ENCODE assay signal across 18 cellular contexts in the genomic region with DNA sequence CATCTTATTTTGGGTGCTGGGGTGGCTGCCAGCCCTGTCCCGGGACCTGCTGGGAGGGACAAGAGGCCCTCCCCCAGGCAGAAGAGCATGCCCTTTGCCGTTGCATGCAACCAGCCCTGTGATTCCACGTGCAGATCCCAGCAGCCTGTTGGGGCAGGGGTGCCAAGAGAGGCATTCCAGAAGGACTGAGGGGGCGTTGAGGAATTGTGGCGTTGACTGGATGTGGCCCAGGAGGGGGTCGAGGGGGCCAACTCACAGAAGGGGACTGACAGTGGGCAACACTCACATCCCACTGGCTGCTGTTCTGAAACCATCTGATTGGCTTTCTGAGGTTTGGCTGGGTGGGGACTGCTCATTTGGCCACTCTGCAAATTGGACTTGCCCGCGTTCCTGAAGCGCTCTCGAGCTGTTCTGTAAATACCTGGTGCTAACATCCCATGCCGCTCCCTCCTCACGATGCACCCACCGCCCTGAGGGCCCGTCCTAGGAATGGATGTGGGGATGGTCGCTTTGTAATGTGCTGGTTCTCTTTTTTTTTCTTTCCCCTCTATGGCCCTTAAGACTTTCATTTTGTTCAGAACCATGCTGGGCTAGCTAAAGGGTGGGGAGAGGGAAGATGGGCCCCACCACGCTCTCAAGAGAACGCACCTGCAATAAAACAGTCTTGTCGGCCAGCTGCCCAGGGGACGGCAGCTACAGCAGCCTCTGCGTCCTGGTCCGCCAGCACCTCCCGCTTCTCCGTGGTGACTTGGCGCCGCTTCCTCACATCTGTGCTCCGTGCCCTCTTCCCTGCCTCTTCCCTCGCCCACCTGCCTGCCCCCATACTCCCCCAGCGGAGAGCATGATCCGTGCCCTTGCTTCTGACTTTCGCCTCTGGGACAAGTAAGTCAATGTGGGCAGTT. TPM values are rescaled to one million over a fixed set of nuclear protein-coding genes. Genes with fewer than 3 reads are reported as not detected.
DNase-seq lines count a peak whose midpoint lies in the region; ATAC-seq and TF ChIP-seq lines count a peak whose summit lies in the region.
"Had no signal": no experiment of that assay in that cellular context is flagged by ENCODE, and none has a peak within 500 bp of the region (broad histone marks: within the 10 kb centered on the region; RNA-seq: fewer than 3 reads in every experiment).

No MANE protein-coding gene starts in this region.

- no peaks in the 10 kb centered on the region for H3K9me3 ChIP-seq in Panc1 (ENCODE audit: control insufficient read depth, insufficient read depth, low read depth, low read length)

- no peaks in the 10 kb centered on the region for H3K4me1 ChIP-seq in Panc1 (ENCODE audit: control insufficient read depth, insufficient read depth, low read length)

- intact Hi-C loops in Panc1 (cut with micrococcal nuclease; ENCODE audit: unreplicated experiment): no loop called here
- intact Hi-C loops in left ventricle myocardium superior (cut with micrococcal nuclease): no loop called here

- H3K36me3 ChIP-seq in Panc1 (ENCODE audit: control insufficient read depth, insufficient read depth, low read length): peaks cover 5% of the 10 kb centered on the region

- H3K27ac Mint-ChIP-seq in activated naive CD4-positive, alpha-beta T cell treated with anti-CD3 and anti-CD28 coated beads, Interleukin-2, amount 10 ng/mL, durations not matched to agents 7 days and 5 days: no peak overlapping the region
- H3K27ac Mint-ChIP-seq in stimulated activated naive B cell treated with anti-CD40 and anti-IgM and Interleukin-4, amounts not matched to agents 10 μg/mL and 1 μg/mL and 100 μg/mL, for 72 hours: peak overlapping the region; percentile 4
- no peak overlapping the region for H3K27ac Mint-ChIP-seq in stimulated activated effector memory CD8-positive, alpha-beta T cell treated with anti-CD3 and anti-CD28 coated beads, Interleukin-12 subunit alpha, Interleukin-12 subunit beta, amount 100 ng/mL, for 72 hours

- TSS peak; percentile 92 for BruUV-seq in Panc1 (replicated peaks; lab: Mats Ljungman, UMichigan)

- CTCF ChIA-PET in activated naive CD4-positive, alpha-beta T cell treated with anti-CD3 and anti-CD28 coated beads, Interleukin-2, amount 10 ng/mL, durations not matched to agents 7 days and 5 days (lab: Charles Lee): interaction anchor here (0.6 to 8.9 kb wide), 3 partner anchors 53 to 600 kb away, joined by 3 to 147 read pairs (median 3); a partner anchor contains a TSS
- CTCF ChIA-PET in Panc1 (lab: Charles Lee): no interaction called here

- H3K27me3 Mint-ChIP-seq in activated naive CD4-positive, alpha-beta T cell treated with anti-CD3 and anti-CD28 coated beads, Interleukin-2, amount 10 ng/mL, durations not matched to agents 7 days and 5 days: no peaks in the 10 kb centered on the region
- no peaks in the 10 kb centered on the region for H3K27me3 Mint-ChIP-seq in stimulated activated naive B cell treated with anti-CD40 and anti-IgM and Interleukin-4, amounts not matched to agents 10 μg/mL and 1 μg/mL and 100 μg/mL, for 72 hours

- POLR2A ChIA-PET in Panc1 (lab: Charles Lee): no interaction called here

- ATAC-seq in Panc1: no peak
- no peak for ATAC-seq in left ventricle myocardium superior
- no peak for ATAC-seq in stimulated activated naive B cell treated with anti-CD40 and anti-IgM and Interleukin-4, amounts not matched to agents 10 μg/mL and 1 μg/mL and 100 μg/mL, for 72 hours (replicated peaks)
- no peak for ATAC-seq in stimulated activated effector memory CD8-positive, alpha-beta T cell treated with anti-CD3 and anti-CD28 coated beads, Interleukin-12 subunit alpha, Interleukin-12 subunit beta, amount 100 ng/mL, for 72 hours

- H3K36me3 Mint-ChIP-seq in activated naive CD4-positive, alpha-beta T cell treated with anti-CD3 and anti-CD28 coated beads, Interleukin-2, amount 10 ng/mL, durations not matched to agents 7 days and 5 days: peaks cover 54% of the 10 kb centered on the region
- peaks cover 55 to 69% of the 10 kb centered on the region in 2 donors for H3K36me3 Mint-ChIP-seq in stimulated activated naive B cell treated with anti-CD40 and anti-IgM and Interleukin-4, amounts not matched to agents 10 μg/mL and 1 μg/mL and 100 μg/mL, for 72 hours
- peaks cover 77% of the 10 kb centered on the region for H3K36me3 Mint-ChIP-seq in stimulated activated effector memory CD8-positive, alpha-beta T cell treated with anti-CD3 and anti-CD28 coated beads, Interleukin-12 subunit alpha, Interleukin-12 subunit beta, amount 100 ng/mL, for 72 hours

- H3K9me3 Mint-ChIP-seq in activated naive CD4-positive, alpha-beta T cell treated with anti-CD3 and anti-CD28 coated beads, Interleukin-2, amount 10 ng/mL, durations not matched to agents 7 days and 5 days: no peaks in the 10 kb centered on the region
- H3K9me3 Mint-ChIP-seq in stimulated activated naive B cell treated with anti-CD40 and anti-IgM and Interleukin-4, amounts not matched to agents 10 μg/mL and 1 μg/mL and 100 μg/mL, for 72 hours: no peaks in the 10 kb centered on the region
- no peaks in the 10 kb centered on the region for H3K9me3 Mint-ChIP-seq in stimulated activated effector memory CD8-positive, alpha-beta T cell treated with anti-CD3 and anti-CD28 coated beads, Interleukin-12 subunit alpha, Interleukin-12 subunit beta, amount 100 ng/mL, for 72 hours
- H3K9me3 Mint-ChIP-seq: activated T-helper 2 cell treated with anti-CD3 and anti-CD28 coated beads, Interferon-gamma antibody, Interleukin-2, Interleukin-4, amounts not matched to agents 10 μg/mL and 5 μg/mL and 100 μg/mL, durations not matched to agents 14 hours and 24 hours and 36 hours had no signal

- H3K4me1 Mint-ChIP-seq in activated naive CD4-positive, alpha-beta T cell treated with anti-CD3 and anti-CD28 coated beads, Interleukin-2, amount 10 ng/mL, durations not matched to agents 7 days and 5 days: peaks cover 76% of the 10 kb centered on the region
- peaks cover 47 to 49% of the 10 kb centered on the region in 2 donors for H3K4me1 Mint-ChIP-seq in stimulated activated naive B cell treated with anti-CD40 and anti-IgM and Interleukin-4, amounts not matched to agents 10 μg/mL and 1 μg/mL and 100 μg/mL, for 72 hours
- H3K4me1 Mint-ChIP-seq in stimulated activated effector memory CD8-positive, alpha-beta T cell treated with anti-CD3 and anti-CD28 coated beads, Interleukin-12 subunit alpha, Interleukin-12 subunit beta, amount 100 ng/mL, for 72 hours: peaks cover 67% of the 10 kb centered on the region

- H3K4me3 Mint-ChIP-seq in activated naive CD4-positive, alpha-beta T cell treated with anti-CD3 and anti-CD28 coated beads, Interleukin-2, amount 10 ng/mL, durations not matched to agents 7 days and 5 days: no peak overlapping the region
- H3K4me3 Mint-ChIP-seq in stimulated activated naive B cell treated with anti-CD40 and anti-IgM and Interleukin-4, amounts not matched to agents 10 μg/mL and 1 μg/mL and 100 μg/mL, for 72 hours: peak overlapping the region in 1 of 2 donors; percentile 6
- no peak overlapping the region for H3K4me3 Mint-ChIP-seq in stimulated activated effector memory CD8-positive, alpha-beta T cell treated with anti-CD3 and anti-CD28 coated beads, Interleukin-12 subunit alpha, Interleukin-12 subunit beta, amount 100 ng/mL, for 72 hours

- H3K27me3 ChIP-seq in Panc1 (ENCODE audit: control insufficient read depth, insufficient read depth, low read length): no peaks in the 10 kb centered on the region

- H3K27ac ChIP-seq in Panc1 (ENCODE audit: low read length): no peak overlapping the region
- H3K27ac ChIP-seq: epithelial cell of prostate, WERI-Rb-1 had no signal

- in situ Hi-C loops in Panc1 (cut with HindIII; ENCODE audit: low pct_unique_long_range_greater_than_20kb, low sequenced_read_pairs): no loop called here

- peak; percentile 19 for DNase-seq in activated naive CD4-positive, alpha-beta T cell treated with anti-CD3 and anti-CD28 coated beads, Interleukin-2, amount 10 ng/mL, durations not matched to agents 7 days and 5 days
- no peak for DNase-seq in activated naive CD4-positive, alpha-beta T cell (lab: John Stamatoyannopoulos, UW)
- no peak for DNase-seq in Panc1 (ENCODE audit: low read depth, low spot score)
- peak; percentile 26 for DNase-seq in left ventricle myocardium superior
- no peak for DNase-seq in stimulated activated naive B cell treated with anti-CD40 and anti-IgM and Interleukin-4, amounts not matched to agents 10 μg/mL and 1 μg/mL and 100 μg/mL, for 72 hours
- no peak for DNase-seq in stimulated activated effector memory CD8-positive, alpha-beta T cell treated with anti-CD3 and anti-CD28 coated beads, Interleukin-12 subunit alpha, Interleukin-12 subunit beta, amount 100 ng/mL, for 72 hours (ENCODE audit: low spot score in 2 of 2)
- no peak for DNase-seq in GM03348 (ENCODE audit: low spot score)
- DNase-seq in NK-92 treated with Interleukin-12 subunit alpha and Interleukin-12 subunit beta, amount 100 ng/mL, for 24 hours (lab: John Stamatoyannopoulos, UW): no peak
- DNase-seq: hippocampal formation; mammary epithelial cell; NCI-H1092; SHP77; stimulated activated naive CD4-positive, alpha-beta T cell; WERI-Rb-1 had no signal

- H3K4me3 ChIP-seq in Panc1 (ENCODE audit: low read depth in 2 of 2, low read length in 2 of 2): no peak overlapping the region

- TF ChIP-seq CTCF in Panc1 (IDR thresholded peaks at IDR 0.05): no peak

RNA-seq across cellular contexts. Expression of a gene that starts 8.6 kb away (rescaled TPM):
- total RNA-seq in Panc1 (2021; ENCODE audit: unreplicated experiment) (212 TPM), left ventricle myocardium superior (323 TPM)
- 249 TPM for polyA plus RNA-seq in Panc1 (2012; ENCODE audit: insufficient read length)

RNA-seq across cellular contexts. Expression of a gene that starts 15.1 kb away (rescaled TPM):
- total RNA-seq in Panc1 (2021; ENCODE audit: unreplicated experiment): 0.08 TPM
- polyA plus RNA-seq in Panc1 (2012; ENCODE audit: insufficient read length): not detected
- 3.0 TPM for total RNA-seq in left ventricle myocardium superior
- total RNA-seq: NCI-H460 had no signal
- polyA plus RNA-seq: mammary epithelial cell had no signal

RNA-seq across cellular contexts. Expression of a gene that starts 26.2 kb away (rescaled TPM):
- not detected for total RNA-seq in Panc1 (2021; ENCODE audit: unreplicated experiment)
- polyA plus RNA-seq in Panc1 (2012; ENCODE audit: insufficient read length): not detected
- total RNA-seq in left ventricle myocardium superior: not detected
- total RNA-seq: bronchial epithelial cell, mammary epithelial cell, NCI-H460 had no signal
- polyA plus RNA-seq: mammary epithelial cell had no signal

RNA-seq across cellular contexts. Expression of a gene that starts 51.2 kb away (rescaled TPM):
- total RNA-seq in Panc1 (2021; ENCODE audit: unreplicated experiment) (1.0 TPM), left ventricle myocardium superior (14.1 TPM)
- 0.44 TPM for polyA plus RNA-seq in Panc1 (2012; ENCODE audit: insufficient read length)
- total RNA-seq: NCI-H460 had no signal

Comparison
In these comparisons a context has a peak if more than half of its experiments do, and no peak if none do; other contexts are left out.
1. DNase-seq: peak in activated naive CD4-positive, alpha-beta T cell treated with anti-CD3 and anti-CD28 coated beads, Interleukin-2, amount 10 ng/mL, durations not matched to agents 7 days and 5 days (single experiment) and left ventricle myocardium superior (single experiment); none in activated naive CD4-positive, alpha-beta T cell (0 of 4), Panc1 (single experiment), stimulated activated naive B cell treated with anti-CD40 and anti-IgM and Interleukin-4, amounts not matched to agents 10 μg/mL and 1 μg/mL and 100 μg/mL, for 72 hours (single experiment), stimulated activated effector memory CD8-positive, alpha-beta T cell treated with anti-CD3 and anti-CD28 coated beads, Interleukin-12 subunit alpha, Interleukin-12 subunit beta, amount 100 ng/mL, for 72 hours (0 of 2), GM03348 (single experiment) and NK-92 treated with Interleukin-12 subunit alpha and Interleukin-12 subunit beta, amount 100 ng/mL, for 24 hours (single experiment).